Comparison of ENCODE assay signal across 17 cellular contexts in the genomic region with DNA sequence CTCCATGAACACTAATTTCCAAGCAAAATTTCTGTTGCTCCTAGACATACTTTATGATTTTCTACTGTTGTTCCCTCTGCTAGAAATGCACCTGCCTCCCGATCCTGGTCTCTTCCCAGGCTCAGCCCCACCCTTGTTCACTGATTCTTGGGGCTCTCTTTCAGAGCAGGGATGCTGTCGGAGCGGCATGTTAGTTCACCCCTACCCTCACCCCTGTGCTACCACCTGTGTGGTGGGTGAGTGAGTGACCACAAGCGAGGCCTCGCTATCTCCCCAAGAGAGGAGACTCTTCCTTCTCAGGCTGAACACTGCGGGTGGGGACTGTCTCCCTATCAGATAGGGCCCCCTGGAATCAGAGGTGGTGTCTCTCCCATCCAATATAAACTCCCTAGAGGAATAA. TPM values are rescaled to one million over a fixed set of nuclear protein-coding genes. Genes with fewer than 3 reads are reported as not detected.
DNase-seq lines count a peak whose midpoint lies in the region; TF ChIP-seq lines count a peak whose summit lies in the region.
"Had no signal": no experiment of that assay in that cellular context is flagged by ENCODE, and none has a peak within 500 bp of the region (broad histone marks: within the 10 kb centered on the region; RNA-seq: fewer than 3 reads in every experiment).

No MANE protein-coding gene starts in this region.

- H2BK120ac ChIP-seq in H9 (ENCODE audit: low read depth, low read length, poor library complexity, severe bottlenecking) = no peak overlapping the region

- H3K23ac ChIP-seq in H9 (ENCODE audit: insufficient read length, low read depth, low read length) = no peak overlapping the region

- H3K36me3 Mint-ChIP-seq in H9 (ENCODE audit: insufficient read depth in 1 of 3, low read depth in 3 of 3) (no peaks in the 10 kb centered on the region; a peak in 1 of 7 replicates), nephron progenitor cell (ENCODE audit: low read depth) (no peaks in the 10 kb centered on the region)
- H3K36me3 Mint-ChIP-seq: CD4-positive, alpha-beta memory T cell had no signal

- H3K79me2 ChIP-seq in H9 (ENCODE audit: insufficient read depth, low read length) = no peaks in the 10 kb centered on the region
- H3K79me2 ChIP-seq in osteoblast (ENCODE audit: insufficient read depth, low read length) = no peaks in the 10 kb centered on the region

- no peak overlapping the region for H2BK15ac ChIP-seq in H9 (ENCODE audit: low read depth, low read length)

- H3K9ac ChIP-seq in BLaER1 (no peak overlapping the region), H9 (ENCODE audit: extremely low read depth, insufficient read length, low read length) (no peak overlapping the region), colonic mucosa (ENCODE audit: low read depth in 2 of 2, low read length in 2 of 2) (no peak overlapping the region)

- H3K4ac ChIP-seq in H9 (ENCODE audit: low read depth, low read length) = no peak overlapping the region

- H3K4me1 Mint-ChIP-seq in H9 = peaks cover 0 to 2% of the 10 kb centered on the region in 2 experiments; a peak in 1 of 4 replicates
- H3K4me1 Mint-ChIP-seq in nephron progenitor cell = no peaks in the 10 kb centered on the region
- H3K4me1 Mint-ChIP-seq: CD4-positive, alpha-beta memory T cell had no signal

- no peaks in the 10 kb centered on the region for H3K79me1 ChIP-seq in H9 (ENCODE audit: insufficient read depth, low read depth, low read length, poor library complexity, severe bottlenecking)

- no peak overlapping the region for H3K56ac ChIP-seq in H9 (ENCODE audit: insufficient read length, low read depth, low read length)

- H2BK12ac ChIP-seq in H9 (ENCODE audit: insufficient read length, low read depth, low read length) = no peak overlapping the region

- H3K4me3 Mint-ChIP-seq in H9 = no peak overlapping the region
- H3K4me3 Mint-ChIP-seq in nephron progenitor cell = no peak overlapping the region
- H3K4me3 Mint-ChIP-seq: CD4-positive, alpha-beta memory T cell; GM23338 had no signal

- WGBS in H9 (ENCODE audit: extremely low coverage, insufficient read length, low lambda C conversion rate) = no CpG with 5 or more reads among the region's 6 CpGs

- H3K23me2 ChIP-seq in H9 (ENCODE audit: insufficient read length, low read depth, low read length, poor library complexity, severe bottlenecking) = no peaks in the 10 kb centered on the region

- H3K4me3 ChIP-seq in BLaER1 = no peak overlapping the region
- no peak overlapping the region for H3K4me3 ChIP-seq in colonic mucosa
- H3K4me3 ChIP-seq in osteoblast (ENCODE audit: insufficient read depth, low read length) = no peak overlapping the region
- H3K4me3 ChIP-seq: GM12878, GM23338, HAP-1 had no signal

- H3K14ac ChIP-seq in H9 (ENCODE audit: insufficient read depth, low read length) = no peak overlapping the region

- no peak overlapping the region for H4K91ac ChIP-seq in H9 (ENCODE audit: insufficient read length, low read depth, low read length)

- DNase-seq in H9 = peak; percentile 6
- peak; percentile 12 for DNase-seq in colonic mucosa
- DNase-seq in islet precursor cell = peak; percentile 35
- no peak for DNase-seq in nephron progenitor cell
- no peak for DNase-seq in kidney glomerular epithelial cell (lab: John Stamatoyannopoulos, UW)
- no peak for DNase-seq in osteoblast (ENCODE audit: insufficient read length, low spot score, missing footprints)
- no peak for DNase-seq in caudate nucleus (lab: John Stamatoyannopoulos, UW)
- DNase-seq: CD4-positive, alpha-beta memory T cell; DMS79 had no signal

- no peaks in the 10 kb centered on the region for H3K9me3 Mint-ChIP-seq in H9
- peaks cover 3% of the 10 kb centered on the region for H3K9me3 Mint-ChIP-seq in nephron progenitor cell
- H3K9me3 Mint-ChIP-seq: GM23338 had no signal

- H2BK20ac ChIP-seq in H9 (ENCODE audit: low read depth, low read length, poor library complexity, severe bottlenecking) = no peak overlapping the region

- H2BK5ac ChIP-seq in H9 (ENCODE audit: insufficient read length, low read length) = no peak overlapping the region

- H3K4me1 ChIP-seq in BLaER1 (peaks cover 42% of the 10 kb centered on the region), H9 (ENCODE audit: insufficient read depth, low read length) (no peaks in the 10 kb centered on the region), colonic mucosa (no peaks in the 10 kb centered on the region), osteoblast (ENCODE audit: insufficient read depth, low read length) (no peaks in the 10 kb centered on the region)
- H3K4me1 ChIP-seq: HAP-1 had no signal

- H3K27me3 ChIP-seq in BLaER1 (no peaks in the 10 kb centered on the region), H9 (ENCODE audit: insufficient read depth, low read length) (no peaks in the 10 kb centered on the region), colonic mucosa (no peaks in the 10 kb centered on the region), osteoblast (ENCODE audit: insufficient read depth, low read length) (no peaks in the 10 kb centered on the region)

- no peak overlapping the region for H4K5ac ChIP-seq in H9 (ENCODE audit: insufficient read length, low read depth, low read length)

- no peak overlapping the region for H2AFZ ChIP-seq in H9 (ENCODE audit: low read length)
- H2AFZ ChIP-seq in osteoblast (ENCODE audit: low read length) = no peak overlapping the region
- H2AFZ ChIP-seq: GM23338 had no signal

- no peak overlapping the region for H4K8ac ChIP-seq in H9 (replicated peaks; ENCODE audit: insufficient read length, low read depth, low read length)

- no peak overlapping the region for H3K18ac ChIP-seq in H9 (ENCODE audit: insufficient read length, low read depth, low read length)

- H3K9me3 ChIP-seq in BLaER1 (no peaks in the 10 kb centered on the region), H9 (ENCODE audit: control insufficient read depth, low read depth, low read length) (no peaks in the 10 kb centered on the region), colonic mucosa (no peaks in the 10 kb centered on the region), osteoblast (ENCODE audit: low read depth, low read length) (no peaks in the 10 kb centered on the region)
- H3K9me3 ChIP-seq: HAP-1 had no signal

- H3K27ac Mint-ChIP-seq in H9 (no peak overlapping the region; a peak in 1 of 7 replicates), nephron progenitor cell (no peak overlapping the region)
- H3K27ac Mint-ChIP-seq: GM23338 had no signal

- H3K36me3 ChIP-seq in BLaER1 (no peaks in the 10 kb centered on the region), colonic mucosa (no peaks in the 10 kb centered on the region), osteoblast (ENCODE audit: insufficient read depth, low read length) (no peaks in the 10 kb centered on the region)
- H3K36me3 ChIP-seq: HAP-1 had no signal

- H2AK5ac ChIP-seq in H9 (ENCODE audit: insufficient read length, low read length) = no peak overlapping the region

- no peaks in the 10 kb centered on the region for H4K20me1 ChIP-seq in BLaER1
- no peaks in the 10 kb centered on the region for H4K20me1 ChIP-seq in H9 (ENCODE audit: control insufficient read depth, insufficient read depth, insufficient read length)
- no peaks in the 10 kb centered on the region for H4K20me1 ChIP-seq in osteoblast (ENCODE audit: insufficient read depth, low read length)

- H3K27ac ChIP-seq in BLaER1 (no peak overlapping the region), H9 (ENCODE audit: insufficient read length, low read depth, low read length) (no peak overlapping the region), colonic mucosa (no peak overlapping the region), osteoblast (ENCODE audit: low read depth, low read length) (no peak overlapping the region), caudate nucleus (ENCODE audit: low read depth, low read length) (no peak overlapping the region)
- H3K27ac ChIP-seq: C4-2B had no signal

- H3T11ph ChIP-seq in H9 (ENCODE audit: low read length) = no peak overlapping the region

- intact Hi-C loops in colonic mucosa (cut with DNase I) = no loop called here

- peak overlapping the region; percentile 76 for H3K4me2 ChIP-seq in BLaER1
- no peak overlapping the region for H3K4me2 ChIP-seq in H9 (ENCODE audit: insufficient read depth, insufficient read length, low read length)
- H3K4me2 ChIP-seq in osteoblast (ENCODE audit: insufficient read depth, low read length) = no peak overlapping the region
- H3K4me2 ChIP-seq: GM23338 had no signal

- H3K27me3 Mint-ChIP-seq in H9 (ENCODE audit: low read depth) (peaks cover 11% of the 10 kb centered on the region), nephron progenitor cell (ENCODE audit: low read depth, poor library complexity) (peaks cover 15% of the 10 kb centered on the region)

- no peak for TF ChIP-seq CTCF in H9 (conservative IDR thresholded peaks at IDR 0.05)
- no peak for TF ChIP-seq CTCF in colonic mucosa (IDR thresholded peaks at IDR 0.05)
- TF ChIP-seq CTCF in nephron progenitor cell (IDR thresholded peaks at IDR 0.05) = no peak
- no peak for TF ChIP-seq CTCF in osteoblast (IDR thresholded peaks at IDR 0.05; ENCODE audit: extremely low read depth, low read depth, low read length)

RNA-seq across cellular contexts. Expression of a gene that starts 4.9 kb away (rescaled TPM):
- not detected in 2 replicates for total RNA-seq in H9 (2021)
- 1 to 10 TPM in 1 of 2 donors, under 1 TPM in 1; 0.79 to 6.9 TPM for total RNA-seq in colonic mucosa
- not detected in 2 replicates for total RNA-seq in osteoblast
- total RNA-seq: A172, G401, GM12878, GM23338, HT-29 had no signal

RNA-seq across cellular contexts. Expression of a gene that starts 20.4 kb away (rescaled TPM):
- total RNA-seq in H9 (2021) = not detected in 2 replicates
- total RNA-seq in colonic mucosa = not detected
- not detected in 2 replicates for total RNA-seq in osteoblast
- total RNA-seq: A172; CD4-positive, alpha-beta memory T cell; G401; GM12878; GM23338; HT-29 had no signal

RNA-seq across cellular contexts. Expression of a gene that starts 20.5 kb away (rescaled TPM):
- total RNA-seq in H9 (2021) = not detected in 2 replicates
- total RNA-seq in colonic mucosa = not detected
- total RNA-seq in osteoblast = not detected in 2 replicates
- total RNA-seq: A172; CD4-positive, alpha-beta memory T cell; G401; GM12878; GM23338; HT-29 had no signal

RNA-seq across cellular contexts. Expression of a gene that starts 38.1 kb away (rescaled TPM):
- not detected in 2 replicates for total RNA-seq in H9 (2021)
- 10 to 100 TPM; 16.3 to 34.9 TPM for total RNA-seq in colonic mucosa
- 0.36 and 0.59 TPM in 2 replicates for total RNA-seq in osteoblast
- total RNA-seq: A172, GM23338 had no signal

RNA-seq across cellular contexts. Expression of a gene that starts 47.1 kb away (rescaled TPM):
- total RNA-seq in H9 (2021) = not detected in 2 replicates
- not detected for total RNA-seq in colonic mucosa
- total RNA-seq in osteoblast = not detected in 2 replicates
- total RNA-seq: A172; CD4-positive, alpha-beta memory T cell; G401; GM23338; HT-29 had no signal

Comparison
In these comparisons a context has a peak if more than half of its experiments do, and no peak if none do; other contexts are left out.
1. DNase-seq: peak in H9 (single experiment), colonic mucosa (single experiment) and islet precursor cell (single experiment); none in nephron progenitor cell (single experiment), kidney glomerular epithelial cell (single experiment), osteoblast (single experiment) and caudate nucleus (0 of 61).